In the genomic region with DNA sequence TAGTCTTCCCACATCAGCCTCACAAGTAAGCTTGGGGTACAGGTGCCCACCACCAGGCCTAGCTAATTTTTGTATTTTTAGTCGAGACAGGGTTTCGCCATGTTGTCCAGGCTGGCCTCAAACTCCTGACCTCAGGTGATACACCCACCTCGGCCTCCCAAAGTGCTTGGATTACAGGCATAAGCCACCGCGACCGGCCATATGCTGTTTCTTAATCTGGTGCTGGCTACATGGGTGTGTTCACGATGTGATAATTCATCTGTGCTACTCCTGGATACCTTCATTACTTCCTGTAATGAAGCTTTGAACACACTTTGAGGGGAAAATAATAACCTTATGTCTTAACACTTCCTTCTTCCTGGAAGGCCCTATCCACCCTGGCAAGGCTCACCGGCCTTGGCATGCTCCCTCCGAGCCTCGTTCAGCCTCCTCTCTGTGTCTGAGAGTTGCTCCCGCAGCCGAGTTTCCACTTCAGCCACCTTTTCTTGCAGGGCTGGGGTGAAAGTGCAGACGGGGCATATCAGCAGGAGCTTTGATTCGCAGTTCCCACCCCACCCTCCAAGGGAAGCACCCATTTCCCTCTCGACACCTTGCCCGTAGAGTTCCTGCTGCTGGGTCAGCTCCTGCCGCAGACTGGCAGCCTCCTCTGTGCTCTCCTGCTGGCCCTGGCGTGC, we compare ENCODE assay signal across 24 cellular contexts. TPM values are rescaled to one million over a fixed set of nuclear protein-coding genes. Genes with fewer than 3 reads are reported as not detected.
A peak's percentile ranks its signal among the peaks of the same experiment; 100 is the strongest.
DNase-seq lines count a peak whose midpoint lies in the region; ATAC-seq, FAIRE-seq and TF ChIP-seq lines count a peak whose summit lies in the region.
"Had no signal": no experiment of that assay in that cellular context is flagged by ENCODE, and none has a peak within 500 bp of the region (broad histone marks: within the 10 kb centered on the region; RNA-seq: fewer than 3 reads in every experiment).

No MANE protein-coding gene starts in this region.

- BruUV-seq in K562 (replicated peaks; lab: Mats Ljungman, UMichigan): TSS peak; percentile 28

- in situ Hi-C loops in K562 (cut with MboI): no loop called here

- TF ChIP-seq POLR2A in Peyer's patch (IDR thresholded peaks at IDR 0.05): peak; percentile 60 to 84
- TF ChIP-seq POLR2A in K562 (conservative IDR thresholded peaks at IDR 0.05): no peak
- TF ChIP-seq POLR2A in stomach (IDR thresholded peaks at IDR 0.05): no peak

- ATAC-seq in K562: no peak
- ATAC-seq in mucosa of descending colon: peak; percentile 90
- no peak for ATAC-seq in HG02678 (IDR thresholded peaks at IDR 0.05; ENCODE audit: unreplicated experiment)
- ATAC-seq: GM23338 had no signal

- CTCF ChIA-PET in K562 (lab: Yijun Ruan, JAX; ENCODE audit: low intra/inter-chr PET ratio): interaction anchor here (0.8 kb wide), 1 partner anchor 8 kb away, joined by 3 read pairs; no protein-coding TSS in a partner anchor
- CTCF ChIA-PET in HEK293T (lab: Yijun Ruan, JAX): no interaction called here

- intact Hi-C loops in K562 (cut with micrococcal nuclease): no loop called here
- intact Hi-C loops in mucosa of descending colon (cut with DNase I, micrococcal nuclease): no loop called here
- intact Hi-C loops in stomach (cut with DNase I; ENCODE audit: low total_unique reads): no loop called here

- 89% methylated on average over 15 of the region's 18 CpGs for WGBS in K562 (ENCODE audit: insufficient coverage, low coverage, missing lambda C conversion rate)
- 35 to 66% (median 56%) methylated on average over 18 of the region's 18 CpGs for WGBS in stomach, 5 donors

- H3K79me2 ChIP-seq in K562 (ENCODE audit: control insufficient read depth, insufficient read depth, low read length): no peaks in the 10 kb centered on the region

- H3K27me3 ChIP-seq in Peyer's patch: no peaks in the 10 kb centered on the region
- H3K27me3 ChIP-seq in K562 (ENCODE audit: control insufficient read depth in 2 of 2, insufficient read depth in 2 of 2, low read length in 2 of 2): no peaks in the 10 kb centered on the region; a peak in 1 of 5 replicates
- no peaks in the 10 kb centered on the region for H3K27me3 ChIP-seq in stomach
- H3K27me3 ChIP-seq: BE2C had no signal

- H3K4me3 ChIP-seq in Peyer's patch (peak overlapping the region in 2 of 4 donors; percentile 19 to 32), K562 (no peak overlapping the region), mucosa of descending colon (no peak overlapping the region), stomach (no peak overlapping the region)
- H3K4me3 ChIP-seq: GM23338 had no signal

- no peak for FAIRE-seq in K562 (lab: Jason Lieb, UNC)
- FAIRE-seq: GM12891 had no signal

- H3K4me1 ChIP-seq in Peyer's patch: peaks cover 0 to 16% (median 0%) of the 10 kb centered on the region in 4 donors
- H3K4me1 ChIP-seq in K562 (replicated peaks in 1 of 2; ENCODE audit: control insufficient read depth in 2 of 2, insufficient read depth in 2 of 2, low read length in 2 of 2): peaks cover 0 to 4% of the 10 kb centered on the region in 2 experiments; a peak in 3 of 5 replicates
- H3K4me1 ChIP-seq in mucosa of descending colon (ENCODE audit: low read depth): peaks cover 23% of the 10 kb centered on the region
- H3K4me1 ChIP-seq in stomach: peaks cover 9 to 30% (median 23%) of the 10 kb centered on the region in 4 donors
- H3K4me1 ChIP-seq: BE2C had no signal

- DNase-seq in Peyer's patch (peak in 2 of 3 donors; percentile 78 to 84), K562 (ENCODE audit: extremely low read depth in 1 of 4, low spot score in 3 of 4) (no peak), mucosa of descending colon (peak; percentile 78 to 80 (median 79)), stomach (peak; percentile 90), HEK293T (ENCODE audit: extremely low spot score) (no peak), UCSD-AML1 (lab: John Stamatoyannopoulos, UW; ENCODE audit: unreplicated experiment) (no peak)
- DNase-seq: BE2C; CD4-positive, CD25-positive, alpha-beta regulatory T cell; COR-L47; DMS 273 treated with DMSO at 0.1 percent for 48 hours; DND-41; HCEC 1CT; Kasumi-1; MM.1S; NCI-H1048; NCI-H1417 treated with DMSO at 0.1 percent for 48 hours; NCI-H187; NCI-H2107; NCI-H446 treated with DMSO at 0.1 percent for 48 hours; NCI-H69 had no signal

- H3K36me3 ChIP-seq in Peyer's patch: no peaks in the 10 kb centered on the region
- peaks cover 46% of the 10 kb centered on the region; the same call in 2 of the 3 replicates for H3K36me3 ChIP-seq in K562 (ENCODE audit: control insufficient read depth, insufficient read depth, low read length)
- no peaks in the 10 kb centered on the region for H3K36me3 ChIP-seq in mucosa of descending colon (ENCODE audit: low read depth)
- H3K36me3 ChIP-seq in stomach: peaks cover 0 to 54% (median 28%) of the 10 kb centered on the region in 4 donors
- H3K36me3 ChIP-seq: BE2C had no signal

- H3K4me2 ChIP-seq in K562 (ENCODE audit: insufficient read depth, low read length): no peak overlapping the region
- H3K4me2 ChIP-seq: GM23338 had no signal

- TF ChIP-seq EP300 in K562 (IDR thresholded peaks at IDR 0.05; ENCODE audit: low read length) (no peak), stomach (IDR thresholded peaks at IDR 0.05) (no peak)

- no peaks in the 10 kb centered on the region; the same call in 1 of the 2 replicates for H4K20me1 ChIP-seq in K562 (replicated peaks; ENCODE audit: control insufficient read depth, insufficient read depth, low read length)

- no peak overlapping the region for H2AFZ ChIP-seq in K562 (ENCODE audit: low read depth, low read length)
- H2AFZ ChIP-seq: GM23338 had no signal

- POLR2A ChIA-PET in K562 (lab: Yijun Ruan, JAX): interaction anchor here (0.6 to 2.6 kb wide), 6 partner anchors 11 to 236 kb away, joined by 3 to 7 read pairs (median 4); partner anchors contain the start of genes CCHCR1 and TCF19
- POLR2A ChIA-PET in HEK293T (lab: Yijun Ruan, JAX): interaction anchor here (2.0 to 2.9 kb wide), 2 partner anchors 13 to 15 kb away, joined by 4 to 14 read pairs; partner anchors contain the start of genes CCHCR1 and TCF19

- TF ChIP-seq CTCF in Peyer's patch (IDR thresholded peaks at IDR 0.05) (no peak), K562 (IDR thresholded peaks at IDR 0.05 in 2 of 3, conservative IDR thresholded peaks at IDR 0.05 in 1 of 3; ENCODE audit: insufficient read depth in 2 of 3, low read depth in 1 of 3, low read length in 3 of 3) (no peak), mucosa of descending colon (IDR thresholded peaks at IDR 0.05) (no peak), stomach (IDR thresholded peaks at IDR 0.05) (no peak)

- H3K9me3 ChIP-seq in Peyer's patch (no peaks in the 10 kb centered on the region), K562 (replicated peaks; ENCODE audit: control insufficient read depth, insufficient read depth, low read depth, low read length) (no peaks in the 10 kb centered on the region), mucosa of descending colon (no peaks in the 10 kb centered on the region), stomach (no peaks in the 10 kb centered on the region)
- H3K9me3 ChIP-seq: BE2C had no signal

- H3K27ac ChIP-seq in Peyer's patch (peak overlapping the region in 3 of 4 donors; percentile 44 to 91 (median 79)), K562 (ENCODE audit: extremely low read depth, low read depth, low read length) (no peak overlapping the region), stomach (peak overlapping the region; percentile 71 to 84 (median 82))

- no peaks in the 10 kb centered on the region for H3K9me1 ChIP-seq in K562 (ENCODE audit: control insufficient read depth, insufficient read depth, low read length)

- H3K9ac ChIP-seq in K562 (ENCODE audit: insufficient read depth in 1 of 2, low read depth in 2 of 2, low read length in 2 of 2): peak overlapping the region in 1 of 2 experiments; percentile 45; a peak in 1 of 4 replicates

- TF ChIP-seq RAD21 in K562 (CRISPR knock-in tag; conservative IDR thresholded peaks at IDR 0.05 in 1 of 2, IDR thresholded peaks at IDR 0.05 in 1 of 2): no peak

RNA-seq across cellular contexts. Expression of gene PSORS1C2, which starts 5.6 kb away (rescaled TPM):
- total RNA-seq in Peyer's patch (not detected), K562 (2014; rRNA removed) (not detected in 2 replicates), K562 (2014; rRNA removed; fragmentation: Illumina TruSeq; extraction: Trizol) (not detected in 2 replicates), K562 (2015; rRNA removed; fragmentation: Illumina TruSeq; extraction: Trizol) (not detected in 2 replicates), K562 (2021) (not detected in 2 replicates), mucosa of descending colon (not detected), stomach (under 1 TPM in 1 of 5 donors, not detected in 4; 0.73 TPM)
- total RNA-seq in K562 (2011; cell fraction: chromatin; rRNA removed; ENCODE audit: low replicate concordance): not detected in 2 replicates
- total RNA-seq in K562 (2011; cell fraction: nucleolus; rRNA removed): not detected in 2 replicates
- total RNA-seq in K562 (2011; cell fraction: nucleoplasm; rRNA removed): not detected in 2 replicates
- polyA plus RNA-seq in K562 (2011; rRNA removed) (not detected in 2 replicates), K562 (2014; fragmentation: Illumina TruSeq; extraction: Trizol) (not detected in 2 replicates), K562 (2014; fragmentation: Nextera tagmentation; extraction: Ambion mirVana) (not detected), K562 (2014; rRNA removed) (not detected in 2 replicates), stomach (1 to 10 TPM in 1 of 3 donors, not detected in 2; 1.6 TPM)
- not detected in 2 replicates for polyA plus RNA-seq in K562 (2011; cell fraction: cytosol; rRNA removed)
- polyA plus RNA-seq in K562 (2011; cell fraction: nucleus; rRNA removed): not detected in 2 replicates
- 0.07 TPM in 1 of 2 replicates, not detected in the other for polyA plus RNA-seq in K562 (2012)
- not detected in 2 replicates for polyA minus RNA-seq in K562 (2011; rRNA and poly(A)+ RNA removed)
- polyA minus RNA-seq in K562 (2011; cell fraction: cytosol; rRNA and poly(A)+ RNA removed): not detected in 2 replicates
- not detected in 2 replicates for polyA minus RNA-seq in K562 (2011; cell fraction: nucleus; rRNA and poly(A)+ RNA removed)
- total RNA-seq: A673; CD4-positive, CD25-positive, alpha-beta regulatory T cell; GM23338 had no signal
- polyA plus RNA-seq: CD4-positive, CD25-positive, alpha-beta regulatory T cell had no signal

RNA-seq across cellular contexts. Expression of gene CCHCR1, which starts 13.2 kb away (rescaled TPM):
- total RNA-seq in Peyer's patch (10 to 100 TPM; 28.3 to 86.6 (median 36.2) TPM), K562 (2014; rRNA removed) (37.6 and 40.3 TPM in 2 replicates), K562 (2014; rRNA removed; fragmentation: Illumina TruSeq; extraction: Trizol) (26.2 and 29.8 TPM in 2 replicates), K562 (2015; rRNA removed; fragmentation: Illumina TruSeq; extraction: Trizol) (32.2 and 34.8 TPM in 2 replicates), K562 (2021) (35.0 and 45.8 TPM in 2 replicates), mucosa of descending colon (10 to 100 TPM; 25.7 to 53.3 (median 43.4) TPM), stomach (100 to 1,000 TPM in 1 of 5 donors, 10 to 100 TPM in 3, 1 to 10 TPM in 1; 9.7 to 201 (median 24.5) TPM)
- total RNA-seq in K562 (2011; cell fraction: chromatin; rRNA removed; ENCODE audit: low replicate concordance): 107 and 201 TPM in 2 replicates
- 93.2 and 100 TPM in 2 replicates for total RNA-seq in K562 (2011; cell fraction: nucleolus; rRNA removed)
- 98.8 and 128 TPM in 2 replicates for total RNA-seq in K562 (2011; cell fraction: nucleoplasm; rRNA removed)
- polyA plus RNA-seq in K562 (2011; rRNA removed) (31.2 and 32.0 TPM in 2 replicates), K562 (2014; fragmentation: Illumina TruSeq; extraction: Trizol) (29.3 and 36.1 TPM in 2 replicates), K562 (2014; fragmentation: Nextera tagmentation; extraction: Ambion mirVana) (1 to 10 TPM; 1.2 to 1.8 TPM), K562 (2014; rRNA removed) (45.9 and 47.3 TPM in 2 replicates), stomach (10 to 100 TPM; 11.8 to 21.0 (median 12.3) TPM)
- 22.6 and 37.5 TPM in 2 replicates for polyA plus RNA-seq in K562 (2011; cell fraction: cytosol; rRNA removed)
- polyA plus RNA-seq in K562 (2011; cell fraction: nucleus; rRNA removed): 98.6 and 137 TPM in 2 replicates
- polyA plus RNA-seq in K562 (2012): 35.4 and 47.1 TPM in 2 replicates
- polyA minus RNA-seq in K562 (2011; rRNA and poly(A)+ RNA removed): 22.0 and 24.5 TPM in 2 replicates
- 16.9 and 22.0 TPM in 2 replicates for polyA minus RNA-seq in K562 (2011; cell fraction: cytosol; rRNA and poly(A)+ RNA removed)
- 41.9 and 47.2 TPM in 2 replicates for polyA minus RNA-seq in K562 (2011; cell fraction: nucleus; rRNA and poly(A)+ RNA removed)

RNA-seq across cellular contexts. Expression of gene TCF19, which starts 14.0 kb away (rescaled TPM):
- total RNA-seq in Peyer's patch (10 to 100 TPM in 1 of 4 donors, 1 to 10 TPM in 3; 4.0 to 28.9 (median 7.1) TPM), K562 (2014; rRNA removed) (42.5 and 68.9 TPM in 2 replicates), K562 (2014; rRNA removed; fragmentation: Illumina TruSeq; extraction: Trizol) (19.3 and 19.4 TPM in 2 replicates), K562 (2015; rRNA removed; fragmentation: Illumina TruSeq; extraction: Trizol) (29.6 and 33.1 TPM in 2 replicates), K562 (2021) (30.2 and 31.1 TPM in 2 replicates), mucosa of descending colon (10 to 100 TPM in 1 of 3 donors, 1 to 10 TPM in 2; 5.3 to 13.2 (median 7.3) TPM), stomach (10 to 100 TPM in 1 of 5 donors, 1 to 10 TPM in 4; 5.8 to 16.1 (median 7.1) TPM)
- total RNA-seq in K562 (2011; cell fraction: chromatin; rRNA removed; ENCODE audit: low replicate concordance): 13.4 and 20.5 TPM in 2 replicates
- total RNA-seq in K562 (2011; cell fraction: nucleolus; rRNA removed): 14.2 and 21.0 TPM in 2 replicates
- total RNA-seq in K562 (2011; cell fraction: nucleoplasm; rRNA removed): 11.6 and 14.0 TPM in 2 replicates
- polyA plus RNA-seq in K562 (2011; rRNA removed) (18.2 and 23.0 TPM in 2 replicates), K562 (2014; fragmentation: Illumina TruSeq; extraction: Trizol) (25.7 and 29.2 TPM in 2 replicates), K562 (2014; fragmentation: Nextera tagmentation; extraction: Ambion mirVana) (1 to 10 TPM; 4.2 to 4.6 TPM), K562 (2014; rRNA removed) (30.0 and 33.6 TPM in 2 replicates), stomach (1 to 10 TPM; 5.0 to 7.7 (median 7.7) TPM)
- 18.2 and 36.2 TPM in 2 replicates for polyA plus RNA-seq in K562 (2011; cell fraction: cytosol; rRNA removed)
- polyA plus RNA-seq in K562 (2011; cell fraction: nucleus; rRNA removed): 27.6 and 49.1 TPM in 2 replicates
- 25.4 and 39.5 TPM in 2 replicates for polyA plus RNA-seq in K562 (2012)
- 10.6 and 12.5 TPM in 2 replicates for polyA minus RNA-seq in K562 (2011; rRNA and poly(A)+ RNA removed)
- polyA minus RNA-seq in K562 (2011; cell fraction: cytosol; rRNA and poly(A)+ RNA removed): 10.9 TPM in 2 replicates
- 6.3 and 8.2 TPM in 2 replicates for polyA minus RNA-seq in K562 (2011; cell fraction: nucleus; rRNA and poly(A)+ RNA removed)

RNA-seq across cellular contexts. Expression of gene CDSN, which starts 24.2 kb away (rescaled TPM):
- total RNA-seq in Peyer's patch (under 1 TPM in 1 of 4 donors, not detected in 3; 0.54 TPM), K562 (2014; rRNA removed) (not detected in 2 replicates), K562 (2014; rRNA removed; fragmentation: Illumina TruSeq; extraction: Trizol) (not detected in 2 replicates), K562 (2015; rRNA removed; fragmentation: Illumina TruSeq; extraction: Trizol) (not detected in 2 replicates), K562 (2021) (not detected in 2 replicates), mucosa of descending colon (not detected), stomach (not detected)
- total RNA-seq in K562 (2011; cell fraction: chromatin; rRNA removed; ENCODE audit: low replicate concordance): not detected in 2 replicates
- not detected in 2 replicates for total RNA-seq in K562 (2011; cell fraction: nucleolus; rRNA removed)
- not detected in 2 replicates for total RNA-seq in K562 (2011; cell fraction: nucleoplasm; rRNA removed)
- polyA plus RNA-seq in K562 (2011; rRNA removed) (not detected in 2 replicates), K562 (2014; fragmentation: Illumina TruSeq; extraction: Trizol) (not detected in 2 replicates), K562 (2014; fragmentation: Nextera tagmentation; extraction: Ambion mirVana) (not detected), K562 (2014; rRNA removed) (not detected in 2 replicates), stomach (under 1 TPM in 1 of 3 donors, not detected in 2; 0.05 TPM)
- polyA plus RNA-seq in K562 (2011; cell fraction: cytosol; rRNA removed): not detected in 2 replicates
- not detected in 2 replicates for polyA plus RNA-seq in K562 (2011; cell fraction: nucleus; rRNA removed)
- not detected in 2 replicates for polyA plus RNA-seq in K562 (2012)
- polyA minus RNA-seq in K562 (2011; rRNA and poly(A)+ RNA removed): not detected in 2 replicates
- not detected in 2 replicates for polyA minus RNA-seq in K562 (2011; cell fraction: cytosol; rRNA and poly(A)+ RNA removed)
- polyA minus RNA-seq in K562 (2011; cell fraction: nucleus; rRNA and poly(A)+ RNA removed): not detected in 2 replicates
- total RNA-seq: A673; CD4-positive, CD25-positive, alpha-beta regulatory T cell had no signal
- polyA plus RNA-seq: CD4-positive, CD25-positive, alpha-beta regulatory T cell; GM23338 had no signal

RNA-seq across cellular contexts. Expression of gene POU5F1, which starts 26.0 kb away (rescaled TPM):
- total RNA-seq in Peyer's patch (100 to 1,000 TPM in 1 of 4 donors, 10 to 100 TPM in 3; 14.9 to 121 (median 45.0) TPM), K562 (2014; rRNA removed) (not detected in 2 replicates), K562 (2014; rRNA removed; fragmentation: Illumina TruSeq; extraction: Trizol) (not detected in 2 replicates), K562 (2015; rRNA removed; fragmentation: Illumina TruSeq; extraction: Trizol) (not detected in 2 replicates), K562 (2021) (2.0 and 2.3 TPM in 2 replicates), mucosa of descending colon (1 to 10 TPM; 2.1 to 5.8 (median 3.4) TPM), stomach (100 to 1,000 TPM in 2 of 5 donors, 10 to 100 TPM in 2, not detected in 1; 47.5 to 155 (median 113) TPM)
- not detected in 2 replicates for total RNA-seq in K562 (2011; cell fraction: chromatin; rRNA removed; ENCODE audit: low replicate concordance)
- not detected in 2 replicates for total RNA-seq in K562 (2011; cell fraction: nucleolus; rRNA removed)
- not detected in 2 replicates for total RNA-seq in K562 (2011; cell fraction: nucleoplasm; rRNA removed)
- polyA plus RNA-seq in K562 (2011; rRNA removed) (not detected in 2 replicates), K562 (2014; fragmentation: Illumina TruSeq; extraction: Trizol) (not detected in 2 replicates), K562 (2014; fragmentation: Nextera tagmentation; extraction: Ambion mirVana) (under 1 TPM; 0.06 to 0.10 TPM), K562 (2014; rRNA removed) (not detected in 2 replicates), stomach (10 to 100 TPM in 1 of 3 donors, 1 to 10 TPM in 2; 2.6 to 13.0 (median 6.5) TPM)
- 0.31 TPM in 1 of 2 replicates, not detected in the other for polyA plus RNA-seq in K562 (2011; cell fraction: cytosol; rRNA removed)
- not detected in 2 replicates for polyA plus RNA-seq in K562 (2011; cell fraction: nucleus; rRNA removed)
- 0.13 and 0.58 TPM in 2 replicates for polyA plus RNA-seq in K562 (2012)
- polyA minus RNA-seq in K562 (2011; rRNA and poly(A)+ RNA removed): not detected in 2 replicates
- polyA minus RNA-seq in K562 (2011; cell fraction: cytosol; rRNA and poly(A)+ RNA removed): not detected in 2 replicates
- not detected in 2 replicates for polyA minus RNA-seq in K562 (2011; cell fraction: nucleus; rRNA and poly(A)+ RNA removed)
- total RNA-seq: A673; CD4-positive, CD25-positive, alpha-beta regulatory T cell had no signal

Comparison
In these comparisons a context has a peak if more than half of its experiments do, and no peak if none do; other contexts are left out.
1. DNase-seq: peak in Peyer's patch (2 of 3), mucosa of descending colon (3 of 3) and stomach (single experiment); none in K562 (0 of 4), HEK293T (single experiment) and UCSD-AML1 (single experiment).
2. POLR2A ChIP-seq: peak in Peyer's patch (2 of 2); none in K562 (single experiment) and stomach (0 of 4).